In the genomic region with DNA sequence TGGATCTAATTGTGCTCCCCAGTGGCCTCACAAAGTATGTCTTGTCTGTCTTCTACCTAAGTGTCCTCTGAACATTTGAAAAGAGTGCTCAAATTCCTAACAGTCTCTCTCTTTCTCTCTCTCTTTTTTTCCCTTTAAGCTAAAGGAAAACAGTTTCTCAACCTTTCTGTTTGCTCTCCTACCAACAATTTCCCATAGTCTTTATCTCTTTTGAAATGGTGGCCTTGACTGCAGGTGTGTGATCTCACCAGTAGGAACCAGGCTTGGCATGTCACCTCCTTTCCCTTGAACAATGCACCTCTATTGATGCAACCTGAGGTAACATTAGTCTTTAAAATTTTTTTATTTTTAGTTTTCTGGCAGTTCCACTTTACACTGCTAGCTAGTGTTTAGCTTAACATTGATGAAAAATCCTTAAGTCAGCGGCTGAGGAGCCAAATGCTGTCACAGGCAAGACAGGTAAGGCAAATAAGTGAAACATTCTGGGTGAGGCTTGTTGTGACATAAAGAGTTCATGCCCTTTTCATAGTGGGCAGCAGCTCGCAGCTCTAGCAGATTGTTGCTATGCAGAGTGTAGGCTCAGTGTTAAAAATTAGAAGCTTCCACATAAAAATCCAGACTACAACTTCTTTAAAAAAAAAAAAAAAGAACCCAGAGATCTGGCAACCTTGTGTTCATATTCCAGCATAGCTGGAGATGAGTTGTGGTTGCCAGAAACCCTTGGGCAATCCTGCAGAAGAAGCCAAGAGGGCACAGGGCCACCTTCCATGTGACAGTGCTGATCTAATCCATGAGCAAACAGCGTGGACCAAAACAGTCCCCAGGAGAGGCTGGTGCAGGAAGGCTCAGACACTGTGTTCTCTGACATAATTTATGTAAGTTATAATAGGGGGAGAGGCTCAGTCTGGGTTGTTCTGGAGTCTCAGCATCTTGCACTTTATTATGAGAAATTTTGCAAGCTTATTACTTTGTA, we compare ENCODE assay signal across 14 cellular contexts.
DNase-seq lines count a peak whose midpoint lies in the region; ATAC-seq and TF ChIP-seq lines count a peak whose summit lies in the region.
"Had no signal": no experiment of that assay in that cellular context is flagged by ENCODE, and none has a peak within 500 bp of the region (broad histone marks: within the 10 kb centered on the region; RNA-seq: fewer than 3 reads in every experiment).

No MANE protein-coding gene starts in this region.

- H3K36me3 Mint-ChIP-seq in endodermal cell (ENCODE audit: low read depth) = no peaks in the 10 kb centered on the region
- H3K36me3 Mint-ChIP-seq: CD14-positive monocyte had no signal

- H3K27ac Mint-ChIP-seq in endodermal cell = no peak overlapping the region
- H3K27ac Mint-ChIP-seq: type B pancreatic cell had no signal

- H3K4me3 ChIP-seq in endodermal cell (ENCODE audit: low read length) = no peak overlapping the region
- no peak overlapping the region for H3K4me3 ChIP-seq in lower leg skin (ENCODE audit: low read depth, poor library complexity, severe bottlenecking)

- no peak overlapping the region for H3K4me3 Mint-ChIP-seq in endodermal cell
- H3K4me3 Mint-ChIP-seq: CD14-positive monocyte, type B pancreatic cell had no signal

- no peaks in the 10 kb centered on the region for H3K9me3 Mint-ChIP-seq in endodermal cell
- H3K9me3 Mint-ChIP-seq: type B pancreatic cell had no signal

- intact Hi-C loops in lower leg skin (cut with DNase I; ENCODE audit: low total_unique reads) = no loop called here

- H3K36me3 ChIP-seq in endodermal cell (ENCODE audit: control insufficient read depth, insufficient read depth, low read length) = no peaks in the 10 kb centered on the region

- no peaks in the 10 kb centered on the region for H3K27me3 ChIP-seq in endodermal cell (ENCODE audit: control insufficient read depth, insufficient read depth, low read length, poor library complexity, severe bottlenecking)

- H3K27me3 Mint-ChIP-seq in endodermal cell (ENCODE audit: insufficient read depth) = peaks cover 5% of the 10 kb centered on the region

- H3K9ac ChIP-seq in endodermal cell (ENCODE audit: extremely low read depth, low read length, poor library complexity, severe bottlenecking) = no peak overlapping the region

- peaks cover 6% of the 10 kb centered on the region for H3K4me1 Mint-ChIP-seq in endodermal cell
- H3K4me1 Mint-ChIP-seq: CD14-positive monocyte had no signal

- peak; percentile 88 for DNase-seq in MV-4-11 (lab: John Stamatoyannopoulos, UW)
- DNase-seq in endodermal cell = no peak
- DNase-seq in lower leg skin (ENCODE audit: low spot score in 2 of 2) = peak; percentile 88 to 97
- peak in 46 of 49 donors; percentile 23 to 90 (median 69) for DNase-seq in substantia nigra (lab: John Stamatoyannopoulos, UW)
- no peak for DNase-seq in NCI-H446 (lab: John Stamatoyannopoulos, UW)
- no peak for DNase-seq in COLO829 (ENCODE audit: low spot score)
- DNase-seq: activated CD8-positive, alpha-beta memory T cell treated with anti-CD3 and anti-CD28 coated beads, Interleukin-2, amount 50 U/mL, for 4 hours; erythroblast; NCI-H1694 treated with DMSO at 0.1 percent for 48 hours; T1000 had no signal

- H3K27ac ChIP-seq in endodermal cell (ENCODE audit: low read depth, low read length) (no peak overlapping the region), substantia nigra (ENCODE audit: low read depth, low read length, poor library complexity, severe bottlenecking) (peak overlapping the region; percentile 84)

- 94 to 100% methylated on average over 1 to 3 of the region's 3 CpGs for WGBS in endodermal cell (ENCODE audit: insufficient coverage in 1 of 2, insufficient read length in 1 of 2), 2 experiments
- 26 to 31% methylated on average over 3 of the region's 3 CpGs for WGBS in lower leg skin, 2 donors

- H3K9me3 ChIP-seq in endodermal cell (ENCODE audit: control insufficient read depth, low read length) = no peaks in the 10 kb centered on the region

- H3K4me1 ChIP-seq in endodermal cell (ENCODE audit: control insufficient read depth, insufficient read depth, low read length) = no peaks in the 10 kb centered on the region

- ATAC-seq in GM19328 (IDR thresholded peaks at IDR 0.05; ENCODE audit: unreplicated experiment) (no peak), GM21723 (IDR thresholded peaks at IDR 0.05; ENCODE audit: unreplicated experiment) (no peak)

- peak; percentile 18 for TF ChIP-seq CTCF in endodermal cell (conservative IDR thresholded peaks at IDR 0.05)
- no peak for TF ChIP-seq CTCF in lower leg skin (IDR thresholded peaks at IDR 0.05)

- TF ChIP-seq POLR2A in lower leg skin (IDR thresholded peaks at IDR 0.05) = no peak

Comparison
In these comparisons a context has a peak if more than half of its experiments do, and no peak if none do; other contexts are left out.
1. DNase-seq: peak in MV-4-11 (single experiment), lower leg skin (2 of 2) and substantia nigra (46 of 49); none in endodermal cell (single experiment), NCI-H446 (0 of 2) and COLO829 (single experiment).